ENCODE assay signal across 30 cellular contexts in genomic region chr13:60931858-60932546, GRCh38.
DNase-seq lines count a peak whose midpoint lies in the region; FAIRE-seq and TF ChIP-seq lines count a peak whose summit lies in the region.
"Had no signal": no experiment of that assay in that cellular context is flagged by ENCODE, and none has a peak within 500 bp of the region (broad histone marks: within the 10 kb centered on the region; RNA-seq: fewer than 3 reads in every experiment).

No MANE protein-coding gene starts in this region.

- in situ Hi-C loops in astrocyte of the spinal cord (cut with HindIII; ENCODE audit: low sequenced_read_pairs) = no loop called here

- 20 to 58% (median 23%) methylated on average over 4 of the region's 4 CpGs for WGBS in small intestine, 3 donors

- FAIRE-seq in small intestine (lab: Jason Lieb, UNC) = no peak

- H3K36me3 ChIP-seq in small intestine (ENCODE audit: control insufficient read depth in 2 of 2, insufficient read depth in 2 of 2, low read length in 2 of 2) = no peaks in the 10 kb centered on the region
- H3K36me3 ChIP-seq: gastrocnemius medialis, lower lobe of right lung had no signal

- no peaks in the 10 kb centered on the region for H3K27me3 ChIP-seq in small intestine (ENCODE audit: control insufficient read depth in 2 of 2, insufficient read depth in 2 of 2, low read length in 2 of 2)
- H3K27me3 ChIP-seq: gastrocnemius medialis, hepatocyte had no signal

- H3K27ac ChIP-seq in small intestine (ENCODE audit: low read depth in 1 of 2, low read length in 1 of 2) = no peak overlapping the region
- H3K27ac ChIP-seq: gastrocnemius medialis, hepatocyte, KMS-11, lower lobe of right lung had no signal

- H3K4me3 ChIP-seq in astrocyte of the spinal cord (ENCODE audit: low read depth, low read length) (no peak overlapping the region), small intestine (ENCODE audit: low read depth in 1 of 2, low read length in 2 of 2) (no peak overlapping the region)
- H3K4me3 ChIP-seq: gastrocnemius medialis, hepatocyte, lower lobe of right lung had no signal

- no peaks in the 10 kb centered on the region for H3K9me3 ChIP-seq in small intestine (ENCODE audit: control insufficient read depth, low read depth)
- H3K9me3 ChIP-seq: gastrocnemius medialis, lower lobe of right lung had no signal

- no peaks in the 10 kb centered on the region for H3K4me1 ChIP-seq in small intestine (ENCODE audit: control insufficient read depth in 2 of 2, insufficient read depth in 1 of 2, low read depth in 1 of 2, low read length in 1 of 2)
- H3K4me1 ChIP-seq: gastrocnemius medialis, lower lobe of right lung had no signal

- no peak for TF ChIP-seq CTCF in astrocyte of the spinal cord (IDR thresholded peaks at IDR 0.05; ENCODE audit: low read depth, low read length)

- peak; percentile 23 for DNase-seq in DMS53 treated with DMSO at 0.1 percent for 48 hours (lab: John Stamatoyannopoulos, UW; ENCODE audit: unreplicated experiment)
- DNase-seq in NCI-H226 = peak; percentile 47
- DNase-seq in astrocyte of the spinal cord (ENCODE audit: low read depth, low spot score) = peak; percentile 17
- DNase-seq in glomerular visceral epithelial cell (ENCODE audit: extremely low spot score) = peak; percentile 2
- DNase-seq in NOMO-1 treated with DMSO at 0.1 percent for 48 hours (lab: John Stamatoyannopoulos, UW; ENCODE audit: unreplicated experiment) = no peak
- DNase-seq in GM19240 (ENCODE audit: insufficient read length, low spot score) = no peak
- DNase-seq in small intestine = no peak
- DNase-seq in activated CD4-positive, CD25-positive, alpha-beta regulatory T cell treated with anti-CD3 and anti-CD28 coated beads, Interleukin-2, amount 50 U/mL, for 72 hours = no peak
- DNase-seq: activated B cell treated with CpG ODN at 0.5 μM for 24 hours; activated CD4-positive, alpha-beta T cell treated with anti-CD3 and anti-CD28 coated beads, Interleukin-2, amount 50 U/mL, for 1 hour; activated effector memory CD4-positive, alpha-beta T cell treated with anti-CD3 and anti-CD28 coated beads, Interleukin-2, amount 50 U/mL, for 16 hours; activated T-cell treated with anti-CD3 and anti-CD28 coated beads, Interleukin-2, amount 50 U/mL, for 1 hour; C1 segment of cervical spinal cord; caudate nucleus; endodermal cell; gastrocnemius medialis; lower lobe of right lung; midbrain; MM.1S; naive thymus-derived CD8-positive, alpha-beta T cell; NCI-H2029; NCI-H345; NCI-H69; occipital lobe; RPMI8226; stimulated activated CD4-positive, alpha-beta T cell treated with anti-CD3 and anti-CD28 coated beads, Interleukin-4, amount 100 ng/mL, for 4 hours; T-helper 1 cell; trophoblast cell had no signal

Comparison
In these comparisons a context has a peak if more than half of its experiments do, and no peak if none do; other contexts are left out.
1. DNase-seq: peak in DMS53 treated with DMSO at 0.1 percent for 48 hours (single experiment), NCI-H226 (single experiment), astrocyte of the spinal cord (single experiment) and glomerular visceral epithelial cell (single experiment); none in NOMO-1 treated with DMSO at 0.1 percent for 48 hours (single experiment), GM19240 (single experiment), small intestine (single experiment) and activated CD4-positive, CD25-positive, alpha-beta regulatory T cell treated with anti-CD3 and anti-CD28 coated beads, Interleukin-2, amount 50 U/mL, for 72 hours (single experiment).